ENCODE assay signal across 22 cellular contexts in genomic region chr10:97766106-97766810, GRCh38. TPM values are rescaled to one million over a fixed set of nuclear protein-coding genes. Genes with fewer than 3 reads are reported as not detected.
"Had no signal": no experiment of that assay in that cellular context is flagged by ENCODE, and none has a peak within 500 bp of the region (broad histone marks: within the 10 kb centered on the region; RNA-seq: fewer than 3 reads in every experiment).

No MANE protein-coding gene starts in this region.

- H3K9ac ChIP-seq: neural progenitor cell had no signal

- DNase-seq: cortex of kidney; effector memory CD8-positive, alpha-beta T cell; erythroblast; esophagus squamous epithelium; mesendoderm; midbrain; naive thymus-derived CD4-positive, alpha-beta T cell; stimulated activated CD4-positive, alpha-beta T cell treated with anti-CD3 and anti-CD28 coated beads, Interleukin-2, amount 100 ng/mL, for 24 hours; stimulated activated CD4-positive, alpha-beta T cell treated with anti-CD3 and anti-CD28 coated beads, Interleukin-4, amount 100 ng/mL, for 24 hours; stimulated activated naive CD4-positive, alpha-beta T cell treated with Interleukin-2 at 50 U/mL for 16 hours; stomach; thyroid gland had no signal

- H3K27me3 ChIP-seq: right atrium auricular region had no signal

- H3K9me3 Mint-ChIP-seq: effector memory CD8-positive, alpha-beta T cell; nephron; neural progenitor cell; stimulated activated effector memory CD8-positive, alpha-beta T cell treated with anti-CD3 and anti-CD28 coated beads, Interleukin-12 subunit alpha, Interleukin-12 subunit beta, amount 100 ng/mL, for 72 hours; type B pancreatic cell had no signal

- H3K27ac ChIP-seq: esophagus squamous epithelium, left lung, neural progenitor cell, prostate gland, right atrium auricular region, stomach, thyroid gland had no signal

- H3K4me3 ChIP-seq: esophagus squamous epithelium, left lung, neural progenitor cell, prostate gland, right atrium auricular region, stomach, thyroid gland had no signal

- H3K4me2 ChIP-seq: neural progenitor cell had no signal

- H3K9me3 ChIP-seq: esophagus squamous epithelium, left lung, prostate gland, right atrium auricular region, stomach, thyroid gland had no signal

- H2AFZ ChIP-seq: neural progenitor cell had no signal

- H3K27ac Mint-ChIP-seq: effector memory CD8-positive, alpha-beta T cell; nephron; neural progenitor cell; stimulated activated effector memory CD8-positive, alpha-beta T cell treated with anti-CD3 and anti-CD28 coated beads, Interleukin-12 subunit alpha, Interleukin-12 subunit beta, amount 100 ng/mL, for 72 hours; type B pancreatic cell had no signal

- H3K4me3 Mint-ChIP-seq: effector memory CD8-positive, alpha-beta T cell; naive thymus-derived CD4-positive, alpha-beta T cell; nephron; neural progenitor cell; stimulated activated effector memory CD8-positive, alpha-beta T cell treated with anti-CD3 and anti-CD28 coated beads, Interleukin-12 subunit alpha, Interleukin-12 subunit beta, amount 100 ng/mL, for 72 hours; type B pancreatic cell had no signal

- H3K36me3 ChIP-seq: neural progenitor cell, prostate gland had no signal

- H3K4me1 ChIP-seq: prostate gland had no signal

RNA-seq across cellular contexts. Expression of gene SFRP5, which starts 5.5 kb away (rescaled TPM):
- total RNA-seq: dermis microvascular lymphatic vessel endothelial cell, lung microvascular endothelial cell, osteocyte had no signal
